ENCODE assay signal across 17 cellular contexts in genomic region chr11:26556582-26556981, GRCh38. TPM values are rescaled to one million over a fixed set of nuclear protein-coding genes. Genes with fewer than 3 reads are reported as not detected.
DNase-seq lines count a peak whose midpoint lies in the region; ATAC-seq and TF ChIP-seq lines count a peak whose summit lies in the region.
"Had no signal": no experiment of that assay in that cellular context is flagged by ENCODE, and none has a peak within 500 bp of the region (broad histone marks: within the 10 kb centered on the region; RNA-seq: fewer than 3 reads in every experiment).

No MANE protein-coding gene starts in this region.

- peak; percentile 40 for DNase-seq in LNCaP clone FGC (ENCODE audit: low read depth)
- peak in 1 of 4 donors; percentile 21 for DNase-seq in body of pancreas
- DNase-seq in lower lobe of right lung, result no peak
- DNase-seq in ureter (ENCODE audit: low spot score), result peak; percentile 41
- no peak for DNase-seq in uterus
- DNase-seq in SK-N-DZ (ENCODE audit: low spot score), result no peak
- DNase-seq: CD8-positive, alpha-beta T cell; H7; NCI-H1092; NCI-H1694 treated with DMSO at 0.1 percent for 48 hours; NCI-H69; NK-92 treated with Interleukin-12 subunit alpha and Interleukin-12 subunit beta, amount 100 ng/mL, for 24 hours; PC-3 had no signal

- intact Hi-C loops in body of pancreas (cut with DNase I), result no loop called here
- intact Hi-C loops in lower lobe of right lung (cut with DNase I), result no loop called here
- intact Hi-C loops in uterus (cut with DNase I; ENCODE audit: low total_unique reads), result no loop called here

- ATAC-seq in body of pancreas (peak; percentile 94), lower lobe of right lung (peak; percentile 83 to 89), HG03097 (IDR thresholded peaks at IDR 0.05; ENCODE audit: low FRiP score, unreplicated experiment) (no peak)
- ATAC-seq: CD8-positive, alpha-beta T cell; PC-3 had no signal

- H3K27me3 ChIP-seq in body of pancreas (no peaks in the 10 kb centered on the region), lower lobe of right lung (ENCODE audit: low read depth) (no peaks in the 10 kb centered on the region), uterus (no peaks in the 10 kb centered on the region)

- 24 to 38% methylated on average over 1 of the region's 1 CpG for WGBS in body of pancreas, 2 donors

- TF ChIP-seq CTCF in LNCaP clone FGC (IDR thresholded peaks at IDR 0.05; ENCODE audit: control insufficient read depth, extremely low read depth, insufficient read depth) (no peak), body of pancreas (IDR thresholded peaks at IDR 0.05) (no peak), lower lobe of right lung (IDR thresholded peaks at IDR 0.05) (no peak), uterus (IDR thresholded peaks at IDR 0.05) (no peak)

- no peak overlapping the region for H3K4me3 ChIP-seq in LNCaP clone FGC (ENCODE audit: low read depth, low read length)
- H3K4me3 ChIP-seq in body of pancreas, result no peak overlapping the region
- H3K4me3 ChIP-seq in lower lobe of right lung, result no peak overlapping the region
- H3K4me3 ChIP-seq in uterus, result no peak overlapping the region
- H3K4me3 ChIP-seq: SK-N-MC had no signal

- H3K4me1 ChIP-seq in body of pancreas (peaks cover 4% of the 10 kb centered on the region), lower lobe of right lung (no peaks in the 10 kb centered on the region), uterus (no peaks in the 10 kb centered on the region)

- H3K36me3 ChIP-seq in body of pancreas (replicated peaks in 1 of 2; ENCODE audit: insufficient read depth in 1 of 2, low read depth in 2 of 2) (no peaks in the 10 kb centered on the region), lower lobe of right lung (no peaks in the 10 kb centered on the region), uterus (no peaks in the 10 kb centered on the region)

- H3K27ac ChIP-seq in body of pancreas, result peak overlapping the region in 2 of 4 donors; percentile 59 to 61
- no peak overlapping the region for H3K27ac ChIP-seq in lower lobe of right lung
- H3K27ac ChIP-seq in uterus, result no peak overlapping the region
- H3K27ac ChIP-seq: SK-N-MC had no signal

- TF ChIP-seq POLR2A in body of pancreas (IDR thresholded peaks at IDR 0.05) (no peak), uterus (IDR thresholded peaks at IDR 0.05) (no peak)

- H3K9me3 ChIP-seq in body of pancreas (no peaks in the 10 kb centered on the region), lower lobe of right lung (no peaks in the 10 kb centered on the region), uterus (no peaks in the 10 kb centered on the region)

RNA-seq across cellular contexts. Expression of gene MUC15, which starts 15.5 kb away (rescaled TPM):
- total RNA-seq in body of pancreas, result 1 to 10 TPM; 8.0 to 9.2 TPM
- 22.6 TPM for total RNA-seq in lower lobe of right lung
- 9.5 TPM for total RNA-seq in ureter
- under 1 TPM in 1 of 4 donors, not detected in 3; 0.28 TPM for total RNA-seq in uterus
- polyA plus RNA-seq in SK-N-DZ (2014; cell fraction: cytosol; rRNA removed), result not detected in 2 replicates
- not detected in 2 replicates for polyA plus RNA-seq in SK-N-DZ (2014; cell fraction: nucleus; rRNA removed)
- total RNA-seq: CD8-positive, alpha-beta T cell; Daoy; H7; PC-3 had no signal
- polyA plus RNA-seq: BJ had no signal

Comparison
In these comparisons a context has a peak if more than half of its experiments do, and no peak if none do; other contexts are left out.
1. DNase-seq: peak in LNCaP clone FGC (single experiment) and ureter (single experiment); none in lower lobe of right lung (single experiment), uterus (0 of 2) and SK-N-DZ (single experiment).